Comparison of ENCODE assay signal across 8 cellular contexts in the genomic region with DNA sequence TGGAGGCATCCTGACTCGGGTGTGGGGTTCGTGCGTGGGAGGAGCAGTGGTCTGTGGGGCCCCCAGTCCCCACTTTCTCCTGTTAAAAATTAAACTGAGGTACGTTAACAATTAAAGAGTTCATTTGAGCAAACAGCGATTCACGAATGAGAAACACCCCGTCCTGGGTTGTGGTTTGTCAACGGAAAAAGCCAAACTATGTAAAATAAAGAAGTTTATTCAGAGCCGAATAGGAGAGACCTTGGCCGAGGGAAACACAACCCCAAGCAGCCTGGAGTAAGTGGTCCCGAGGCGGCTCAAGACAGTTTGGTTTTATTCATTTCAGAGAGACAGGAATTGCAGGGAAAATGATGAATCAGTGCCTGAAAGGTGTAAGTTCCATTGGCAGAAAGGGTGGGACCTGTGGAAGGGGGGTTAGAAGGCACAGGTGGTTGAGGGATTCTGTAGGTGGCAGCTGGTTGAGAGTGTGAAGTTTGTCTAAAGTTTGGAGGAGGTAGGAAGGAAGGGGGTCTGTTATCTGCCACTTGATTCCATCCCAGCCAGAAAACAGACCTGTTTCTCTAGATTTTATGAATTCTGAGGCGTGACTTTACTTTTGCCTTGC. TPM values are rescaled to one million over a fixed set of nuclear protein-coding genes. Genes with fewer than 3 reads are reported as not detected.
DNase-seq lines count a peak whose midpoint lies in the region; ATAC-seq and TF ChIP-seq lines count a peak whose summit lies in the region.
"Not testable (repeated sequence)": the region's sequence is repeated elsewhere in the genome, so short reads cannot be mapped to it uniquely, and the experiment has no call there.

No MANE protein-coding gene starts in this region.

- CTCF ChIA-PET in HEK293 (lab: Yijun Ruan, JAX), result not testable (repeated sequence)
- CTCF ChIA-PET in RWPE1 (lab: Yijun Ruan, JAX), result interaction anchor here (0.6 to 0.7 kb wide), 2 partner anchors 134 to 141 kb away, joined by 3 to 4 read pairs; no protein-coding TSS in a partner anchor
- CTCF ChIA-PET in activated naive CD4-positive, alpha-beta T cell treated with anti-CD3 and anti-CD28 coated beads, Interleukin-2, amount 10 ng/mL, durations not matched to agents 7 days and 5 days (lab: Charles Lee), result interaction anchor here (4.2 to 4.7 kb wide), 2 partner anchors 64 to 215 kb away, joined by 45 to 84 read pairs; a partner anchor contains a TSS

- not testable (repeated sequence) for DNase-seq in RWPE1 (ENCODE audit: low spot score); activated naive CD4-positive, alpha-beta T cell treated with anti-CD3 and anti-CD28 coated beads, Interleukin-2, amount 10 ng/mL, durations not matched to agents 7 days and 5 days; effector memory CD4-positive, alpha-beta T cell; natural killer cell treated with Interleukin-12 subunit alpha and Interleukin-12 subunit beta and Interleukin-15 and Interleukin-18, amount 100 ng/mL, for 72 hours (ENCODE audit: low spot score)

- not testable (repeated sequence) for H4K20me1 ChIP-seq in BLaER1

- POLR2A ChIA-PET in HEK293 (lab: Yijun Ruan, JAX), result interaction anchor here (0.6 to 1.2 kb wide), 2 partner anchors 237 to 363 kb away, joined by 4 to 6 read pairs; a partner anchor contains a TSS
- POLR2A ChIA-PET in RWPE1 (lab: Yijun Ruan, JAX; ENCODE audit: low non-redundant PET), result not testable (repeated sequence)

- H3K27ac Mint-ChIP-seq in activated naive CD4-positive, alpha-beta T cell treated with anti-CD3 and anti-CD28 coated beads, Interleukin-2, amount 10 ng/mL, durations not matched to agents 7 days and 5 days, result peak overlapping the region; percentile 94
- H3K27ac Mint-ChIP-seq in natural killer cell treated with Interleukin-12 subunit alpha and Interleukin-12 subunit beta and Interleukin-15 and Interleukin-18, amount 100 ng/mL, for 72 hours, result peak overlapping the region; percentile 91 to 95
- H3K27ac Mint-ChIP-seq in stimulated activated naive CD8-positive, alpha-beta T cell treated with anti-CD3 and anti-CD28 coated beads, Interleukin-15, Interleukin-2, amounts not matched to agents 100 ng/mL and 50 ng/mL, for 24 hours, result peak overlapping the region; percentile 92

- H3K4me1 ChIP-seq in BLaER1, result peaks cover 29% of the 10 kb centered on the region
- not testable (repeated sequence) for H3K4me1 ChIP-seq in HEK293 (ENCODE audit: control insufficient read depth, insufficient read depth, low read length); iPS-18a (ENCODE audit: control insufficient read depth, low read depth, low read length)
- H3K4me1 ChIP-seq in effector memory CD4-positive, alpha-beta T cell (ENCODE audit: control insufficient read depth, insufficient read depth, low read length, poor library complexity, severe bottlenecking), result peaks cover 12% of the 10 kb centered on the region

- H3K4me1 Mint-ChIP-seq in activated naive CD4-positive, alpha-beta T cell treated with anti-CD3 and anti-CD28 coated beads, Interleukin-2, amount 10 ng/mL, durations not matched to agents 7 days and 5 days, result peaks cover 42% of the 10 kb centered on the region
- peaks cover 41 to 48% of the 10 kb centered on the region in 2 donors for H3K4me1 Mint-ChIP-seq in natural killer cell treated with Interleukin-12 subunit alpha and Interleukin-12 subunit beta and Interleukin-15 and Interleukin-18, amount 100 ng/mL, for 72 hours (ENCODE audit: low read depth in 2 of 2)
- H3K4me1 Mint-ChIP-seq in stimulated activated naive CD8-positive, alpha-beta T cell treated with anti-CD3 and anti-CD28 coated beads, Interleukin-15, Interleukin-2, amounts not matched to agents 100 ng/mL and 50 ng/mL, for 24 hours (ENCODE audit: low read depth), result peaks cover 56% of the 10 kb centered on the region

- H3K4me2 ChIP-seq in BLaER1, result peak overlapping the region; percentile 94

- not testable (repeated sequence) for TF ChIP-seq CTCF in HEK293 (tag by site-specific recombination; IDR thresholded peaks at IDR 0.05); RWPE1 (conservative IDR thresholded peaks at IDR 0.05; ENCODE audit: low read depth)

- not testable (repeated sequence) for ATAC-seq in natural killer cell treated with Interleukin-12 subunit alpha and Interleukin-12 subunit beta and Interleukin-15 and Interleukin-18, amount 100 ng/mL, for 72 hours

- H3K9me3 Mint-ChIP-seq in activated naive CD4-positive, alpha-beta T cell treated with anti-CD3 and anti-CD28 coated beads, Interleukin-2, amount 10 ng/mL, durations not matched to agents 7 days and 5 days, result peaks cover 24% of the 10 kb centered on the region
- H3K9me3 Mint-ChIP-seq in natural killer cell treated with Interleukin-12 subunit alpha and Interleukin-12 subunit beta and Interleukin-15 and Interleukin-18, amount 100 ng/mL, for 72 hours; stimulated activated naive CD8-positive, alpha-beta T cell treated with anti-CD3 and anti-CD28 coated beads, Interleukin-15, Interleukin-2, amounts not matched to agents 100 ng/mL and 50 ng/mL, for 24 hours: not testable (repeated sequence)

- H3K27ac ChIP-seq in BLaER1, result peak overlapping the region; percentile 96
- peak overlapping the region; percentile 33; the same call in 1 of the 2 replicates for H3K27ac ChIP-seq in HEK293 (ENCODE audit: extremely low read depth, low read depth, low read length)
- peak overlapping the region; percentile 95 for H3K27ac ChIP-seq in RWPE1
- peak overlapping the region; percentile 83 for H3K27ac ChIP-seq in effector memory CD4-positive, alpha-beta T cell (ENCODE audit: insufficient read depth, low read length, poor library complexity, severe bottlenecking)
- H3K27ac ChIP-seq in iPS-18a (ENCODE audit: low read length), result not testable (repeated sequence)

- H3K9ac ChIP-seq in BLaER1 (peak overlapping the region; percentile 93), iPS-18a (ENCODE audit: low read length) (peak overlapping the region; percentile 92)

- H3K36me3 Mint-ChIP-seq in activated naive CD4-positive, alpha-beta T cell treated with anti-CD3 and anti-CD28 coated beads, Interleukin-2, amount 10 ng/mL, durations not matched to agents 7 days and 5 days, result peaks cover 46% of the 10 kb centered on the region
- H3K36me3 Mint-ChIP-seq in natural killer cell treated with Interleukin-12 subunit alpha and Interleukin-12 subunit beta and Interleukin-15 and Interleukin-18, amount 100 ng/mL, for 72 hours, result not testable (repeated sequence)
- H3K36me3 Mint-ChIP-seq in stimulated activated naive CD8-positive, alpha-beta T cell treated with anti-CD3 and anti-CD28 coated beads, Interleukin-15, Interleukin-2, amounts not matched to agents 100 ng/mL and 50 ng/mL, for 24 hours (ENCODE audit: low read depth), result peaks cover 27% of the 10 kb centered on the region

- H3K36me3 ChIP-seq in BLaER1, result peaks cover 37% of the 10 kb centered on the region
- H3K36me3 ChIP-seq in HEK293 (ENCODE audit: control insufficient read depth in 2 of 2, insufficient read depth in 1 of 2, low read length in 2 of 2), result peaks cover 0 to 16% of the 10 kb centered on the region in 2 experiments; a peak in 1 of 3 replicates
- H3K36me3 ChIP-seq in effector memory CD4-positive, alpha-beta T cell (ENCODE audit: control insufficient read depth, insufficient read depth, low read length); iPS-18a (ENCODE audit: control insufficient read depth, low read depth, low read length): not testable (repeated sequence)

- peak overlapping the region; percentile 94 for H3K4me3 Mint-ChIP-seq in activated naive CD4-positive, alpha-beta T cell treated with anti-CD3 and anti-CD28 coated beads, Interleukin-2, amount 10 ng/mL, durations not matched to agents 7 days and 5 days
- peak overlapping the region; percentile 94 for H3K4me3 Mint-ChIP-seq in natural killer cell treated with Interleukin-12 subunit alpha and Interleukin-12 subunit beta and Interleukin-15 and Interleukin-18, amount 100 ng/mL, for 72 hours
- H3K4me3 Mint-ChIP-seq in stimulated activated naive CD8-positive, alpha-beta T cell treated with anti-CD3 and anti-CD28 coated beads, Interleukin-15, Interleukin-2, amounts not matched to agents 100 ng/mL and 50 ng/mL, for 24 hours, result peak overlapping the region; percentile 98

- peaks cover 38% of the 10 kb centered on the region for H3K9me3 ChIP-seq in BLaER1
- H3K9me3 ChIP-seq in HEK293 (ENCODE audit: control insufficient read depth, insufficient read depth, low read depth, low read length); effector memory CD4-positive, alpha-beta T cell (ENCODE audit: control insufficient read depth, low read length); iPS-18a (ENCODE audit: control insufficient read depth, low read depth, low read length): not testable (repeated sequence)

- not testable (repeated sequence) for H3K27me3 Mint-ChIP-seq in activated naive CD4-positive, alpha-beta T cell treated with anti-CD3 and anti-CD28 coated beads, Interleukin-2, amount 10 ng/mL, durations not matched to agents 7 days and 5 days; natural killer cell treated with Interleukin-12 subunit alpha and Interleukin-12 subunit beta and Interleukin-15 and Interleukin-18, amount 100 ng/mL, for 72 hours; stimulated activated naive CD8-positive, alpha-beta T cell treated with anti-CD3 and anti-CD28 coated beads, Interleukin-15, Interleukin-2, amounts not matched to agents 100 ng/mL and 50 ng/mL, for 24 hours

- H3K4me3 ChIP-seq in BLaER1 (peak overlapping the region; percentile 84), HEK293 (ENCODE audit: low read depth, low read length) (peak overlapping the region; percentile 77), iPS-18a (ENCODE audit: low read length) (peak overlapping the region; percentile 91)
- peak overlapping the region; percentile 93 for H3K4me3 ChIP-seq in effector memory CD4-positive, alpha-beta T cell (ENCODE audit: insufficient read depth, low read depth, low read length, poor library complexity, severe bottlenecking)

- H3K27me3 ChIP-seq in BLaER1; effector memory CD4-positive, alpha-beta T cell (replicated peaks; ENCODE audit: control insufficient read depth, insufficient read depth, low read length, poor library complexity, severe bottlenecking); iPS-18a (ENCODE audit: control insufficient read depth, insufficient read depth, low read length): not testable (repeated sequence)

RNA-seq across cellular contexts. Expression of a gene that starts 0.8 kb away (rescaled TPM):
- total RNA-seq in natural killer cell treated with Interleukin-12 subunit alpha and Interleukin-12 subunit beta and Interleukin-15 and Interleukin-18, amount 100 ng/mL, for 72 hours, result 10 to 100 TPM; 21.6 to 35.0 TPM

RNA-seq across cellular contexts. Expression of a gene that starts 38.1 kb away (rescaled TPM):
- total RNA-seq in natural killer cell treated with Interleukin-12 subunit alpha and Interleukin-12 subunit beta and Interleukin-15 and Interleukin-18, amount 100 ng/mL, for 72 hours, result 1 to 10 TPM; 3.0 to 3.5 TPM

RNA-seq across cellular contexts. Expression of a gene that starts 39.2 kb away (rescaled TPM):
- total RNA-seq in natural killer cell treated with Interleukin-12 subunit alpha and Interleukin-12 subunit beta and Interleukin-15 and Interleukin-18, amount 100 ng/mL, for 72 hours, result 1 to 10 TPM; 2.9 to 4.0 TPM
